ENCODE assay signal across 15 cellular contexts in genomic region chr2:128095201-128095600, GRCh38.
"Had no signal": no experiment of that assay in that cellular context is flagged by ENCODE, and none has a peak within 500 bp of the region (broad histone marks: within the 10 kb centered on the region; RNA-seq: fewer than 3 reads in every experiment).

No MANE protein-coding gene starts in this region.

- H3K27ac ChIP-seq: lower lobe of right lung, sigmoid colon had no signal

- H3K4me3 Mint-ChIP-seq: activated naive CD8-positive, alpha-beta T cell; endodermal cell; immature natural killer cell; naive thymus-derived CD4-positive, alpha-beta T cell; T-helper 1 cell treated with Interleukin-12 subunit alpha and Interleukin-12 subunit beta and Interleukin-4 antibody, amounts not matched to agents 30 μg/mL and 1 μg/mL, for 36 hours had no signal

- DNase-seq: activated CD4-positive, alpha-beta T cell treated with anti-CD3 and anti-CD28 coated beads, Interleukin-2, amount 50 U/mL, for 48 hours; activated CD4-positive, CD25-positive, alpha-beta regulatory T cell; activated CD8-positive, alpha-beta memory T cell treated with anti-CD3 and anti-CD28 coated beads, Interleukin-2, amount 50 U/mL, for 48 hours; activated effector memory CD4-positive, alpha-beta T cell treated with Interleukin-2 at 50 U/mL for 16 hours; anterior cingulate cortex; endodermal cell; immature natural killer cell; left cardiac atrium; lower lobe of right lung; naive thymus-derived CD4-positive, alpha-beta T cell; sigmoid colon; stimulated activated CD4-positive, alpha-beta T cell treated with anti-CD3 and anti-CD28 coated beads, Interleukin-12 subunit alpha, Interleukin-12 subunit beta, amount 100 ng/mL, for 4 hours had no signal

- H3K27ac Mint-ChIP-seq: activated naive CD8-positive, alpha-beta T cell; endodermal cell; T-helper 1 cell treated with Interleukin-12 subunit alpha and Interleukin-12 subunit beta and Interleukin-4 antibody, amounts not matched to agents 30 μg/mL and 1 μg/mL, for 36 hours had no signal

- H3K9me3 Mint-ChIP-seq: endodermal cell; immature natural killer cell; naive thymus-derived CD4-positive, alpha-beta T cell; T-helper 1 cell treated with Interleukin-12 subunit alpha and Interleukin-12 subunit beta and Interleukin-4 antibody, amounts not matched to agents 30 μg/mL and 1 μg/mL, for 36 hours had no signal

- ATAC-seq: esophagus mucosa; left cardiac atrium; lower lobe of right lung; naive thymus-derived CD4-positive, alpha-beta T cell had no signal

- H3K4me3 ChIP-seq: lower lobe of right lung, sigmoid colon had no signal

- H3K27me3 ChIP-seq: sigmoid colon had no signal

- H3K27me3 Mint-ChIP-seq: activated naive CD8-positive, alpha-beta T cell; naive thymus-derived CD4-positive, alpha-beta T cell had no signal

- H3K9me3 ChIP-seq: lower lobe of right lung, sigmoid colon had no signal
